Comparison of ENCODE assay signal across 24 cellular contexts in the genomic region with DNA sequence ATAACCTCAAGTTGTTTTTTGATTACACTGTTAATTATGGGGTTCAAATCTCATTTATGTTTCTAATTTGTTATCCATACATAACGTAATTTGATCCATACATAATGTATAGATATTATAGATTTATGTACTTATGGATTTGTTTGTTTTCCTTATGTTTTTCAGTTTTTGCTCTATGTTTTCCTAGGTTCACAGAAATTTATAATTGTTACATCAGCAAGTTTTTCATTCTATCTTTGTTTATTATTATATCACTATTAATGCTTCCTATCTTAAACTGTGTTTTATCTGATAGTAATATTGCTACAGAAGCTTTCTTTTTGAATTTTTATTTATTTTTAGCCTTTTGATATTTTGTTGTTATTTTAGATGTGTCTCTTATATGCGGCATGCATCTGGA.
DNase-seq lines count a peak whose midpoint lies in the region; ATAC-seq and FAIRE-seq lines count a peak whose summit lies in the region.
"Had no signal": no experiment of that assay in that cellular context is flagged by ENCODE, and none has a peak within 500 bp of the region (broad histone marks: within the 10 kb centered on the region; RNA-seq: fewer than 3 reads in every experiment).

No MANE protein-coding gene starts in this region.

- no peak for ATAC-seq in HG03432 (IDR thresholded peaks at IDR 0.05; ENCODE audit: unreplicated experiment)

- DNase-seq in frontal cortex (ENCODE audit: low spot score in 2 of 2) (no peak), small intestine (no peak), amniotic stem cell (lab: John Stamatoyannopoulos, UW) (no peak), superior temporal gyrus (ENCODE audit: extremely low spot score) (no peak)
- DNase-seq: 8988T; ACHN; BE2C; C1 segment of cervical spinal cord; CD4-positive, alpha-beta memory T cell; CD4-positive, CD25-positive, alpha-beta regulatory T cell; CD8-positive, alpha-beta memory T cell; COR-L47; DMS 273 treated with DMSO at 0.1 percent for 48 hours; DMS153; DMS53; DMS79; DND-41; EL; GF-D8 had no signal

- FAIRE-seq in TTC549 (lab: Jason Lieb, UNC) (peak; percentile 5), frontal cortex (lab: Jason Lieb, UNC) (peak; percentile 86), small intestine (lab: Jason Lieb, UNC) (peak; percentile 86)
- FAIRE-seq: GM12891, GM19239 had no signal

- 78 to 82% (median 80%) methylated on average over 2 of the region's 2 CpGs for WGBS in small intestine, 3 donors

- peaks cover 0 to 2% of the 10 kb centered on the region in 2 donors for H3K27me3 ChIP-seq in small intestine (ENCODE audit: control insufficient read depth in 2 of 2, insufficient read depth in 2 of 2, low read length in 2 of 2)
- H3K27me3 ChIP-seq: BLaER1 had no signal

- no peaks in the 10 kb centered on the region for H3K9me3 ChIP-seq in small intestine (ENCODE audit: control insufficient read depth, low read depth)
- H3K9me3 ChIP-seq: BE2C, BLaER1 had no signal

- no peaks in the 10 kb centered on the region for H3K4me1 ChIP-seq in small intestine (ENCODE audit: control insufficient read depth in 2 of 2, insufficient read depth in 1 of 2, low read depth in 1 of 2, low read length in 1 of 2)
- H3K4me1 ChIP-seq: BE2C, BLaER1 had no signal

- H3K27ac ChIP-seq in small intestine (ENCODE audit: low read depth in 1 of 2, low read length in 1 of 2): no peak overlapping the region
- H3K27ac ChIP-seq: BLaER1 had no signal

- no peaks in the 10 kb centered on the region for H3K36me3 ChIP-seq in small intestine (ENCODE audit: control insufficient read depth in 2 of 2, insufficient read depth in 2 of 2, low read length in 2 of 2)
- H3K36me3 ChIP-seq: BE2C, BLaER1 had no signal

- H3K4me3 ChIP-seq in small intestine (ENCODE audit: low read depth in 1 of 2, low read length in 2 of 2): no peak overlapping the region
- H3K4me3 ChIP-seq: BLaER1 had no signal
